19 cellular contexts compared by ENCODE assay signal in the genomic region with DNA sequence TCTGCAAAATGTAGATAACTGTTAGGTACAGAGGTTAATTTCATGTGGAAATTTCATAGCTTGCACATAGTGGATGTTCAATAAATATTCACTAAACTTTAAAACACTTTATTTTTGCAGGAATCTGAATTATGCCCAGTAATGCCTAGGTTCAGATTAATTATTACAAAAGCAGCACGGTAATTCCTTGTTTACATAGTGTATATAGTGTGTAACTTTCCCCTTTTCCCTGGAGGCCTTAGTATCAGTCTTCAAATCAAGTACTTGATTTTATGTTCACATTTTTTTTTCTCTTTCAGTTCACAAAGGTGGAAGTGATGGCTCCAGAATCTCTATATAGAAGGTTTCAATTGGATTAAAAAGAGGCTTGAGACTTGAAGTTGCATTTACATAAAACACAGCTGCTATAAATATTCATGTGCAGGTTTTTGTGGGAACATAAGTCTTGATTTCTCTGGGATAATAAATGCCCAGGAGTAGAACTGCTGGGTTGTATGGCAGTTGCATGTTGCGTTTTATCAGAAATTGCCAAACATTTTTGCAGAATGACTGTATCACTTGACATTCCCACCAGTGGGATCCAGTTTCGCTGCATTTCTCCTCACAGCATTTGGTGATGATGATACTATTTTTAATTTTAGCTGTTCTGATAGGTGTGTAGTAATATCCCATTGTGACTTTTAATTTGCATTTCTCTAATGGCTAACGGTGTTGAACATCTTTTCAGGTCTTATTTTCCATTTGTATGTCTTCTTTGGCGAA. TPM values are rescaled to one million over a fixed set of nuclear protein-coding genes. Genes with fewer than 3 reads are reported as not detected.
DNase-seq lines count a peak whose midpoint lies in the region; ATAC-seq and TF ChIP-seq lines count a peak whose summit lies in the region.
"Had no signal": no experiment of that assay in that cellular context is flagged by ENCODE, and none has a peak within 500 bp of the region (broad histone marks: within the 10 kb centered on the region; RNA-seq: fewer than 3 reads in every experiment).

No MANE protein-coding gene starts in this region.

- H3K4me3 ChIP-seq in HCT116 (replicated peaks in 1 of 2; ENCODE audit: low read depth in 1 of 2, low read length in 2 of 2) (no peak overlapping the region), neural progenitor cell (no peak overlapping the region), lower lobe of right lung (no peak overlapping the region)
- H3K4me3 ChIP-seq: adrenal gland, dorsolateral prefrontal cortex, tibial artery had no signal

- TF ChIP-seq POLR2A in HCT116 (IDR thresholded peaks at IDR 0.05; ENCODE audit: borderline replicate concordance, extremely low read depth, insufficient read depth, insufficient read length), result no peak

- H3K4me2 ChIP-seq in HCT116 (ENCODE audit: low read length), result peak overlapping the region; percentile 3; the same call in 1 of the 2 replicates
- no peak overlapping the region for H3K4me2 ChIP-seq in neural progenitor cell

- H3K4me1 ChIP-seq in HCT116 (ENCODE audit: control insufficient read depth in 1 of 2, insufficient read depth in 2 of 2, low read length in 2 of 2), result peaks cover 0 to 7% of the 10 kb centered on the region in 2 experiments; a peak in 2 of 4 replicates
- H3K4me1 ChIP-seq in neural progenitor cell, result peaks cover 11% of the 10 kb centered on the region
- H3K4me1 ChIP-seq in lower lobe of right lung, result no peaks in the 10 kb centered on the region
- H3K4me1 ChIP-seq: adrenal gland, tibial artery had no signal

- H3F3A ChIP-seq in neural progenitor cell (ENCODE audit: low read depth), result no peaks in the 10 kb centered on the region

- no peaks in the 10 kb centered on the region for H3K79me2 ChIP-seq in HCT116 (ENCODE audit: insufficient read depth, low read length)
- no peaks in the 10 kb centered on the region for H3K79me2 ChIP-seq in neural progenitor cell (ENCODE audit: low read depth)

- H4K20me1 ChIP-seq in HCT116 (ENCODE audit: insufficient read depth), result no peaks in the 10 kb centered on the region
- H4K20me1 ChIP-seq in neural progenitor cell (ENCODE audit: low read depth), result no peaks in the 10 kb centered on the region

- H3K4me1 Mint-ChIP-seq in neural progenitor cell, result peaks cover 13% of the 10 kb centered on the region

- POLR2A ChIA-PET in HCT116 (lab: Charles Lee), result no interaction called here

- no peak overlapping the region for H3K4me3 Mint-ChIP-seq in neural progenitor cell
- H3K4me3 Mint-ChIP-seq: CD14-positive monocyte had no signal

- H2AFZ ChIP-seq in HCT116 (ENCODE audit: low read depth, low read length, poor library complexity, severe bottlenecking) (no peak overlapping the region), neural progenitor cell (replicated peaks) (no peak overlapping the region)

- DNase-seq in HCT116 (ENCODE audit: low read depth, low spot score) (no peak), NCI-H526 treated with DMSO at 0.1 percent for 48 hours (lab: John Stamatoyannopoulos, UW) (peak; percentile 18), fibroblast of gingiva (ENCODE audit: low read depth) (peak; percentile 10), neural progenitor cell (ENCODE audit: low spot score) (no peak), NCI-H524 treated with DMSO at 0.1 percent for 48 hours (lab: John Stamatoyannopoulos, UW) (no peak), lower lobe of right lung (no peak)
- no peak for DNase-seq in central memory CD4-positive, alpha-beta T cell
- DNase-seq: activated CD4-positive, alpha-beta T cell treated with anti-CD3 and anti-CD28 coated beads, Interleukin-2, amount 50 U/mL, for 1 hour; activated T-cell treated with anti-CD3 and anti-CD28 coated beads, Interleukin-2, amount 50 U/mL, for 48 hours; adrenal gland; dorsolateral prefrontal cortex; foreskin melanocyte; KG1; NCI-H146; SHP77; stimulated activated CD8-positive, alpha-beta memory T cell treated with anti-CD3 and anti-CD28 coated beads, Interleukin-4, amount 100 ng/mL, for 48 hours; T-helper 9 cell; tibial artery had no signal

- H3K27ac ChIP-seq in HCT116 (ENCODE audit: low read depth, low read length), result no peak overlapping the region
- no peak overlapping the region for H3K27ac ChIP-seq in neural progenitor cell
- H3K27ac ChIP-seq in lower lobe of right lung, result no peak overlapping the region
- H3K27ac ChIP-seq: adrenal gland, dorsolateral prefrontal cortex, tibial artery had no signal

- no peaks in the 10 kb centered on the region for H3K27me3 Mint-ChIP-seq in neural progenitor cell (ENCODE audit: insufficient read depth, low read depth)

- ATAC-seq in HCT116, result no peak
- ATAC-seq in lower lobe of right lung, result no peak

- no peak for TF ChIP-seq CTCF in HCT116 (IDR thresholded peaks at IDR 0.05 in 2 of 3, conservative IDR thresholded peaks at IDR 0.05 in 1 of 3; ENCODE audit: borderline replicate concordance in 1 of 3, insufficient read depth in 1 of 3, low read depth in 2 of 3, low read length in 2 of 3)
- no peak for TF ChIP-seq CTCF in neural progenitor cell (IDR thresholded peaks at IDR 0.05)
- TF ChIP-seq CTCF in lower lobe of right lung (IDR thresholded peaks at IDR 0.05), result no peak

- H3K9me3 Mint-ChIP-seq in neural progenitor cell, result peaks cover under 1% of the 10 kb centered on the region

- peak overlapping the region; percentile 19 for H3K27ac Mint-ChIP-seq in neural progenitor cell
- H3K27ac Mint-ChIP-seq: CD14-positive monocyte had no signal

- TF ChIP-seq RAD21 in HCT116 (IDR thresholded peaks at IDR 0.05; ENCODE audit: low read depth), result no peak

- H3K9me3 ChIP-seq in HCT116 (ENCODE audit: control insufficient read depth in 1 of 2, insufficient read depth in 1 of 2, low read depth in 1 of 2, low read length in 2 of 2) (no peaks in the 10 kb centered on the region; a peak in 1 of 4 replicates), neural progenitor cell (ENCODE audit: low read depth) (no peaks in the 10 kb centered on the region), lower lobe of right lung (no peaks in the 10 kb centered on the region)
- H3K9me3 ChIP-seq: adrenal gland, tibial artery had no signal

- H3K9ac ChIP-seq in HCT116 (ENCODE audit: low read length) (no peak overlapping the region), neural progenitor cell (no peak overlapping the region)

- H3K36me3 Mint-ChIP-seq in neural progenitor cell, result no peaks in the 10 kb centered on the region
- H3K36me3 Mint-ChIP-seq: CD14-positive monocyte had no signal

- H3K27me3 ChIP-seq in HCT116 (ENCODE audit: insufficient read depth, low read length) (no peaks in the 10 kb centered on the region), neural progenitor cell (no peaks in the 10 kb centered on the region), lower lobe of right lung (ENCODE audit: low read depth) (no peaks in the 10 kb centered on the region)
- H3K27me3 ChIP-seq: adrenal gland, dorsolateral prefrontal cortex, tibial artery had no signal

- RAD21 ChIA-PET in HCT116 (lab: Charles Lee; ENCODE audit: low non-redundant PET in 1 of 2, low total read pairs in 2 of 2, uncharacterized antibody in 2 of 2, unreplicated experiment in 2 of 2), result no interaction called here

- intact Hi-C loops in HCT116 (cut with micrococcal nuclease) (no loop called here), lower lobe of right lung (cut with DNase I) (no loop called here)

- BruUV-seq in HCT116 (replicated peaks; lab: Mats Ljungman, UMichigan), result no TSS peak

- H3K9me2 ChIP-seq in HCT116 (ENCODE audit: insufficient read depth), result no peaks in the 10 kb centered on the region

- CTCF ChIA-PET in HCT116 (lab: Charles Lee), result no interaction called here

- H3K36me3 ChIP-seq in HCT116 (ENCODE audit: control insufficient read depth in 1 of 2, insufficient read depth in 2 of 2, low read length in 2 of 2) (no peaks in the 10 kb centered on the region), neural progenitor cell (no peaks in the 10 kb centered on the region), lower lobe of right lung (no peaks in the 10 kb centered on the region)
- H3K36me3 ChIP-seq: adrenal gland, tibial artery had no signal

TF ChIP-seq in HCT116, 20 proteins besides CTCF, POLR2A, EP300 and RAD21:
- TF ChIP-seq ZFX (IDR thresholded peaks at IDR 0.05), result no peak
- TF ChIP-seq SIN3A (IDR thresholded peaks at IDR 0.05; ENCODE audit: low read depth), result no peak
- TF ChIP-seq ELF1 (IDR thresholded peaks at IDR 0.05; ENCODE audit: borderline replicate concordance, low read depth), result no peak
- TF ChIP-seq TCF7L2 (IDR thresholded peaks at IDR 0.05; ENCODE audit: borderline replicate concordance, extremely low read depth, insufficient read depth, insufficient read length), result no peak
- TF ChIP-seq, protein P1, sequence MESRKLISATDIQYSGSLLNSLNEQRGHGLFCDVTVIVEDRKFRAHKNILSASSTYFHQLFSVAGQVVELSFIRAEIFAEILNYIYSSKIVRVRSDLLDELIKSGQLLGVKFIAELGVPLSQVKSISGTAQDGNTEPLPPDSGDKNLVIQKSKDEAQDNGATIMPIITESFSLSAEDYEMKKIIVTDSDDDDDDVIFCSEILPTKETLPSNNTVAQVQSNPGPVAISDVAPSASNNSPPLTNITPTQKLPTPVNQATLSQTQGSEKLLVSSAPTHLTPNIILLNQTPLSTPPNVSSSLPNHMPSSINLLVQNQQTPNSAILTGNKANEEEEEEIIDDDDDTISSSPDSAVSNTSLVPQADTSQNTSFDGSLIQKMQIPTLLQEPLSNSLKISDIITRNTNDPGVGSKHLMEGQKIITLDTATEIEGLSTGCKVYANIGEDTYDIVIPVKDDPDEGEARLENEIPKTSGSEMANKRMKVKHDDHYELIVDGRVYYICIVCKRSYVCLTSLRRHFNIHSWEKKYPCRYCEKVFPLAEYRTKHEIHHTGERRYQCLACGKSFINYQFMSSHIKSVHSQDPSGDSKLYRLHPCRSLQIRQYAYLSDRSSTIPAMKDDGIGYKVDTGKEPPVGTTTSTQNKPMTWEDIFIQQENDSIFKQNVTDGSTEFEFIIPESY (IDR thresholded peaks at IDR 0.05; ENCODE audit: extremely low read depth, insufficient replicate concordance, low read length), result no peak
- TF ChIP-seq CBX3 (IDR thresholded peaks at IDR 0.05; ENCODE audit: low read depth), result no peak
- TF ChIP-seq SP1 (IDR thresholded peaks at IDR 0.05; ENCODE audit: low read depth), result no peak
- TF ChIP-seq, protein P2, sequence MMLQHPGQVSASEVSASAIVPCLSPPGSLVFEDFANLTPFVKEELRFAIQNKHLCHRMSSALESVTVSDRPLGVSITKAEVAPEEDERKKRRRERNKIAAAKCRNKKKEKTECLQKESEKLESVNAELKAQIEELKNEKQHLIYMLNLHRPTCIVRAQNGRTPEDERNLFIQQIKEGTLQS (IDR thresholded peaks at IDR 0.05), result no peak
- TF ChIP-seq FOSL1 (IDR thresholded peaks at IDR 0.05; ENCODE audit: low read depth), result no peak
- TF ChIP-seq EGR1 (IDR thresholded peaks at IDR 0.05; ENCODE audit: low read depth), result no peak
- TF ChIP-seq EZH2phosphoT487 (IDR thresholded peaks at IDR 0.05; ENCODE audit: borderline replicate concordance), result no peak
- TF ChIP-seq POLR2AphosphoS5 (IDR thresholded peaks at IDR 0.05; ENCODE audit: low read depth, low read length), result no peak

RNA-seq across cellular contexts. Expression of gene LGALSL, which starts 27.6 kb away (rescaled TPM):
- total RNA-seq in HCT116 (2021; ENCODE audit: unreplicated experiment) (14.2 TPM), neural progenitor cell (ENCODE audit: low replicate concordance) (24.3 and 31.1 TPM in 2 replicates), lower lobe of right lung (30.8 TPM)
- polyA plus RNA-seq in HCT116 (2012), result 23.0 and 24.0 TPM in 2 replicates

Comparison
In these comparisons a context has a peak if more than half of its experiments do, and no peak if none do; other contexts are left out.
1. DNase-seq: peak in NCI-H526 treated with DMSO at 0.1 percent for 48 hours (single experiment) and fibroblast of gingiva (single experiment); none in HCT116 (single experiment), neural progenitor cell (single experiment), NCI-H524 treated with DMSO at 0.1 percent for 48 hours (single experiment), central memory CD4-positive, alpha-beta T cell (single experiment) and lower lobe of right lung (single experiment).